In genomic region chr14:73949752-73950734, GRCh38 we compare ENCODE assay signal across 1 cellular context.
TF ChIP-seq lines count a peak whose summit lies in the region.

Gene COQ6, plus strand, starts transcription at chr14:73950302. Its CDS starts 31 bp downstream, at chr14:73950333.
Gene FAM161B, minus strand, starts transcription at chr14:73950094. Its CDS starts 68 bp downstream, at chr14:73950026.

TF ChIP-seq in K562, 482 proteins besides CTCF, POLR2A, EP300 and RAD21 (continued from another document and continues in another):
- TF ChIP-seq ZBTB43 (CRISPR knock-in tag; IDR thresholded peaks at IDR 0.05) (no peak), BMI1 (IDR thresholded peaks at IDR 0.05; ENCODE audit: low read length) (no peak), ZNF175 (CRISPR knock-in tag; IDR thresholded peaks at IDR 0.05; ENCODE audit: low read depth) (no peak), ZNF311 (CRISPR knock-in tag; IDR thresholded peaks at IDR 0.05) (no peak), VEZF1 (CRISPR knock-in tag; IDR thresholded peaks at IDR 0.05) (no peak), ZNF695 (CRISPR knock-in tag; IDR thresholded peaks at IDR 0.05) (no peak), ZBTB9 (CRISPR knock-in tag; IDR thresholded peaks at IDR 0.05) (peak; percentile 50; the same call in 1 of the 2 replicates), ARID4B (CRISPR knock-in tag; IDR thresholded peaks at IDR 0.05) (peak; percentile 73), NKRF (IDR thresholded peaks at IDR 0.05; ENCODE audit: borderline replicate concordance) (0 out of 2 replicates have a peak, but pooled peaks have one; percentile 48), RREB1 (CRISPR knock-in tag; IDR thresholded peaks at IDR 0.05) (peak; percentile 52; the same call in 1 of the 2 replicates), PHB (CRISPR knock-in tag; IDR thresholded peaks at IDR 0.05) (no peak), REST (CRISPR knock-in tag; IDR thresholded peaks at IDR 0.05; ENCODE audit: low read depth) (0 out of 2 replicates have a peak, but pooled peaks have one; percentile 15), FIP1L1 (IDR thresholded peaks at IDR 0.05; ENCODE audit: low read depth, low read length, poor library complexity, severe bottlenecking) (peak; percentile 30), CREBBP (IDR thresholded peaks at IDR 0.05; ENCODE audit: low read depth, low read length) (no peak), ZNF76 (CRISPR knock-in tag; IDR thresholded peaks at IDR 0.05; ENCODE audit: borderline replicate concordance) (no peak), PRPF4 (IDR thresholded peaks at IDR 0.05; ENCODE audit: insufficient read depth, low read depth, low read length, poor library complexity, severe bottlenecking) (no peak), SIN3B (IDR thresholded peaks at IDR 0.05; ENCODE audit: low read depth) (peak; percentile 84), ATF7 (IDR thresholded peaks at IDR 0.05) (peak; percentile 74; the same call in 1 of the 2 replicates), KAT7 (CRISPR knock-in tag; IDR thresholded peaks at IDR 0.05; ENCODE audit: borderline replicate concordance) (no peak), GTF2F1 (IDR thresholded peaks at IDR 0.05; ENCODE audit: low read depth, low read length) (no peak), SUPT5H (IDR thresholded peaks at IDR 0.05) (peak; percentile 94), RCOR1 (IDR thresholded peaks at IDR 0.05; ENCODE audit: borderline replicate concordance in 1 of 2, low read depth in 2 of 2, low read length in 2 of 2) (peak in 1 of 2 experiments; percentile 34; a peak in 1 of 4 replicates), ATF2 (CRISPR knock-in tag; IDR thresholded peaks at IDR 0.05) (no peak), E2F5 (CRISPR knock-in tag; IDR thresholded peaks at IDR 0.05) (no peak), ZBTB12 (CRISPR knock-in tag; IDR thresholded peaks at IDR 0.05) (peak; percentile 65), RB1 (IDR thresholded peaks at IDR 0.05; ENCODE audit: low read depth) (peak; percentile 37; the same call in 1 of the 2 replicates), RBBP5 (IDR thresholded peaks at IDR 0.05; ENCODE audit: borderline replicate concordance, insufficient read depth, low read length, poor library complexity, severe bottlenecking) (peak; percentile 23)
